ENCODE assay signal across 1 cellular context in genomic region chr13:27053902-27054595, GRCh38.
TF ChIP-seq lines count a peak whose summit lies in the region.

No MANE protein-coding gene starts in this region.

TF ChIP-seq in IMR-90, 13 proteins besides CTCF, POLR2A, EP300 and RAD21 (continued from another document):
- TF ChIP-seq NFE2L2 (IDR thresholded peaks at IDR 0.05; ENCODE audit: low read depth, low read length) (no peak), ELK1 (IDR thresholded peaks at IDR 0.05; ENCODE audit: borderline replicate concordance, low read depth, low read length) (no peak)
